Comparison of ENCODE assay signal across 30 cellular contexts in the genomic region with DNA sequence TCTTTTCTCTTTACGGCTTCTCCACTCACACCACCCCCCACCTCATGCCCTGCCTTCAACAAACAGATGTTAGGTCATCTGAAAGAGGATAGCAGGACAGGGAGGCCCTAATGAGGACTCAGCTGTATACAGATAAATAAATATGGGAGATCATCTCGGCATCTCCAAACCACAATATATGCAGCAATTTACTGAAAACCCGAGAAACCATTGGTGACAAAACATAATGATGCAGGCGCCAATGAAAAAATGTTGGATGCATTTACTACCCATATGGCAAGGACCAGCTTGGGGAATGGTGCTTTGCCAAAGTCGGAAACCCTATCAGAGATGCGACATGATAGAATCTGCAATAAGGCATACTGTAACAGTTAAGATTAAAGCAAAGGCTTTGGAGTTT.
DNase-seq lines count a peak whose midpoint lies in the region; TF ChIP-seq lines count a peak whose summit lies in the region.
"Had no signal": no experiment of that assay in that cellular context is flagged by ENCODE, and none has a peak within 500 bp of the region (broad histone marks: within the 10 kb centered on the region; RNA-seq: fewer than 3 reads in every experiment).

No MANE protein-coding gene starts in this region.

- H3K27ac Mint-ChIP-seq in nephron progenitor cell: peak overlapping the region; percentile 26
- H3K27ac Mint-ChIP-seq: activated CD4-positive, alpha-beta memory T cell treated with anti-CD3 and anti-CD28 coated beads, Interleukin-2, amount 10 ng/mL, durations not matched to agents 7 days and 5 days; activated naive CD8-positive, alpha-beta T cell treated with anti-CD3 and anti-CD28 coated beads, Interleukin-2, amount 50 U/mL, for 24 hours; dendritic cell treated with granulocyte-macrophage colony-stimulating factor and Interleukin-4, amounts not matched to agents 40 ng/mL and 50 ng/mL, for 4 days; endodermal cell; immature natural killer cell; T-helper 2 cell treated with Interferon-gamma antibody and Interleukin-4, amounts not matched to agents 5 μg/mL and 100 μg/mL, for 36 hours had no signal

- H3K4me3 Mint-ChIP-seq in nephron progenitor cell: peak overlapping the region; percentile 48
- H3K4me3 Mint-ChIP-seq: activated CD4-positive, alpha-beta memory T cell treated with anti-CD3 and anti-CD28 coated beads, Interleukin-2, amount 10 ng/mL, durations not matched to agents 7 days and 5 days; activated naive CD8-positive, alpha-beta T cell treated with anti-CD3 and anti-CD28 coated beads, Interleukin-2, amount 50 U/mL, for 24 hours; dendritic cell treated with granulocyte-macrophage colony-stimulating factor and Interleukin-4, amounts not matched to agents 40 ng/mL and 50 ng/mL, for 4 days; endodermal cell; immature natural killer cell; T-helper 2 cell treated with Interferon-gamma antibody and Interleukin-4, amounts not matched to agents 5 μg/mL and 100 μg/mL, for 36 hours had no signal

- no peaks in the 10 kb centered on the region for H3K9me3 Mint-ChIP-seq in nephron progenitor cell
- H3K9me3 Mint-ChIP-seq: activated CD4-positive, alpha-beta memory T cell treated with anti-CD3 and anti-CD28 coated beads, Interleukin-2, amount 10 ng/mL, durations not matched to agents 7 days and 5 days; activated naive CD8-positive, alpha-beta T cell treated with anti-CD3 and anti-CD28 coated beads, Interleukin-2, amount 50 U/mL, for 24 hours; dendritic cell treated with granulocyte-macrophage colony-stimulating factor and Interleukin-4, amounts not matched to agents 40 ng/mL and 50 ng/mL, for 4 days; endodermal cell; immature natural killer cell; T-helper 2 cell treated with Interferon-gamma antibody and Interleukin-4, amounts not matched to agents 5 μg/mL and 100 μg/mL, for 36 hours had no signal

- TF ChIP-seq CTCF in nephron progenitor cell (IDR thresholded peaks at IDR 0.05) (no peak), GM10248 (IDR thresholded peaks at IDR 0.05; ENCODE audit: control extremely low read depth, extremely low read depth, low read depth, missing control alignments) (no peak)

- no peaks in the 10 kb centered on the region for H3K27me3 Mint-ChIP-seq in nephron progenitor cell (ENCODE audit: low read depth, poor library complexity)
- H3K27me3 Mint-ChIP-seq: activated CD4-positive, alpha-beta memory T cell treated with anti-CD3 and anti-CD28 coated beads, Interleukin-2, amount 10 ng/mL, durations not matched to agents 7 days and 5 days; dendritic cell treated with granulocyte-macrophage colony-stimulating factor and Interleukin-4, amounts not matched to agents 40 ng/mL and 50 ng/mL, for 4 days had no signal

- POLR2A ChIA-PET in GM10248 (lab: Yijun Ruan, JAX): no interaction called here

- H3K4me1 Mint-ChIP-seq in nephron progenitor cell: peaks cover 37% of the 10 kb centered on the region
- H3K4me1 Mint-ChIP-seq: activated CD4-positive, alpha-beta memory T cell treated with anti-CD3 and anti-CD28 coated beads, Interleukin-2, amount 10 ng/mL, durations not matched to agents 7 days and 5 days; activated naive CD8-positive, alpha-beta T cell treated with anti-CD3 and anti-CD28 coated beads, Interleukin-2, amount 50 U/mL, for 24 hours; immature natural killer cell had no signal

- CTCF ChIA-PET in GM10248 (lab: Yijun Ruan, JAX): interaction anchor here (0.9 to 4.1 kb wide), 4 partner anchors 10 to 215 kb away, joined by 3 to 31 read pairs (median 7); no protein-coding TSS in a partner anchor

- no peaks in the 10 kb centered on the region for H3K36me3 Mint-ChIP-seq in nephron progenitor cell (ENCODE audit: low read depth)
- H3K36me3 Mint-ChIP-seq: immature natural killer cell had no signal

- DNase-seq in NCI-H146 (lab: John Stamatoyannopoulos, UW) (peak; percentile 29), NCI-H146 treated with DMSO at 0.1 percent for 48 hours (lab: John Stamatoyannopoulos, UW; ENCODE audit: unreplicated experiment) (no peak), NCI-H69 (lab: John Stamatoyannopoulos, UW) (peak; percentile 86), fibroblast of gingiva (ENCODE audit: low read depth) (peak; percentile 65), nephron progenitor cell (no peak), T-helper 1 cell (no peak), GM10248 (ENCODE audit: extremely low spot score) (no peak)
- DNase-seq in effector CD8-positive, alpha-beta T cell (lab: John Stamatoyannopoulos, UW): no peak
- DNase-seq: activated CD4-positive, alpha-beta memory T cell treated with anti-CD3 and anti-CD28 coated beads, Interleukin-2, amount 10 ng/mL, durations not matched to agents 7 days and 5 days; activated CD4-positive, alpha-beta T cell treated with anti-CD3 and anti-CD28 coated beads for 1 hour; activated CD8-positive, alpha-beta memory T cell treated with anti-CD3 and anti-CD28 coated beads, Interleukin-2, amount 50 U/mL, for 4 hours; activated naive CD4-positive, alpha-beta T cell; activated naive CD8-positive, alpha-beta T cell treated with anti-CD3 and anti-CD28 coated beads, Interleukin-2, amount 50 U/mL, for 24 hours; Caco-2; DND-41; endodermal cell; GOT3; hippocampal formation; immature natural killer cell; left cardiac atrium; MM.1S; NCI-H510A treated with DMSO at 0.1 percent for 48 hours; pancreas; Peyer's patch; SHP77 treated with DMSO at 0.1 percent for 48 hours; stimulated activated CD4-positive, alpha-beta T cell treated with anti-CD3 and anti-CD28 coated beads, Interleukin-1b, Interleukin-23, amount 100 ng/mL, for 48 hours; stimulated activated naive CD8-positive, alpha-beta T cell treated with anti-CD3 and anti-CD28 coated beads, Interleukin-15, Interleukin-2, amounts not matched to agents 100 U/mL and 50 U/mL, for 24 hours; testis had no signal

Comparison
In these comparisons a context has a peak if more than half of its experiments do, and no peak if none do; other contexts are left out.
1. DNase-seq: peak in NCI-H146 (single experiment), NCI-H69 (single experiment) and fibroblast of gingiva (single experiment); none in NCI-H146 treated with DMSO at 0.1 percent for 48 hours (single experiment), nephron progenitor cell (single experiment), effector CD8-positive, alpha-beta T cell (single experiment), T-helper 1 cell (0 of 5) and GM10248 (single experiment).